In genomic region chr3:174051191-174051590, GRCh38 we compare ENCODE assay signal across 21 cellular contexts.
"Had no signal": no experiment of that assay in that cellular context is flagged by ENCODE, and none has a peak within 500 bp of the region (broad histone marks: within the 10 kb centered on the region; RNA-seq: fewer than 3 reads in every experiment).

No MANE protein-coding gene starts in this region.

- DNase-seq: activated CD4-positive, alpha-beta memory T cell treated with anti-CD3 and anti-CD28 coated beads, Interleukin-2, amount 10 ng/mL, durations not matched to agents 7 days and 5 days; activated CD4-positive, alpha-beta T cell treated with anti-CD3 and anti-CD28 coated beads for 36 hours; activated CD4-positive, alpha-beta T cell treated with anti-CD3 and anti-CD28 coated beads, Interleukin-2, amount 50 U/mL, for 1 hour; activated gamma-delta T cell; activated naive CD4-positive, alpha-beta T cell treated with anti-CD3 and anti-CD28 coated beads, Interleukin-2, amount 10 ng/mL, durations not matched to agents 7 days and 5 days; activated naive CD8-positive, alpha-beta T cell treated with anti-CD3 and anti-CD28 coated beads for 36 hours; activated T-cell treated with anti-CD3 and anti-CD28 coated beads for 4 hours; activated T-cell treated with anti-CD3 and anti-CD28 coated beads, Interleukin-2, amount 50 U/mL, for 48 hours; NCI-H1092; NCI-H1436; NCI-H187; NCI-H2081; NCI-H2171; NCI-H345; NCI-H524 treated with DMSO at 0.1 percent for 48 hours; NCI-H748 treated with DMSO at 0.1 percent for 48 hours; Peyer's patch; Right ventricle myocardium superior; SJCRH30; SK-N-SH; T-helper 1 cell had no signal
